In the genomic region with DNA sequence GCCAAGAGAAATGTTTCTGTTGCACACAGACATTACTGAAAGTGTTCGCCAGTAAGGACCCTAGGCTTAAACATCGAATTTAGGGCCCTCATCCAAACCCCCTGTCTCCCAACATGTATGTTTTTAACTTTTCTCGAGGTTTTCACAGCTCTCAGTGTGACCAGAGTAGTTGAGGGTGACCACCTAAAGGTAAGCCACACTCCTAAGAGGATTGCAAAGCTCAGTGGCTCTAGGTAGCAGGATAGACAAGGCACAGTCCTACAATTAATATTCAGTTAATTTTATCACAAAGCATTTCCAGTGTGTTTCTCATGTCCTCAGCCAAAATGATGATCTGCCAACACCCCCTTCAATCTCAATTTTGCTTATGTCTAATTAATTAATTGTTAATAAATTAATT, we compare ENCODE assay signal across 8 cellular contexts. TPM values are rescaled to one million over a fixed set of nuclear protein-coding genes. Genes with fewer than 3 reads are reported as not detected.
DNase-seq lines count a peak whose midpoint lies in the region; ATAC-seq and TF ChIP-seq lines count a peak whose summit lies in the region.

No MANE protein-coding gene starts in this region.

- H3K9me3 ChIP-seq in fibroblast of lung (ENCODE audit: control insufficient read depth, insufficient read depth, low read depth, low read length): no peaks in the 10 kb centered on the region

- CTCF ChIA-PET in RWPE1 (lab: Yijun Ruan, JAX): interaction anchor here (0.6 to 0.7 kb wide), 3 partner anchors 71 to 1194 kb away, joined by 3 to 4 read pairs (median 4); no protein-coding TSS in a partner anchor

- peak; percentile 1 for ATAC-seq in GM18868 (IDR thresholded peaks at IDR 0.05; ENCODE audit: unreplicated experiment)
- ATAC-seq in GM18517 (IDR thresholded peaks at IDR 0.05; ENCODE audit: unreplicated experiment): no peak
- ATAC-seq in GM21723 (IDR thresholded peaks at IDR 0.05; ENCODE audit: unreplicated experiment): no peak

- no peaks in the 10 kb centered on the region for H3K36me3 ChIP-seq in fibroblast of lung (ENCODE audit: control insufficient read depth, insufficient read depth, low read length)
- no peaks in the 10 kb centered on the region for H3K36me3 ChIP-seq in rectal smooth muscle tissue (ENCODE audit: control insufficient read depth, insufficient read depth, low read length)

- no peaks in the 10 kb centered on the region for H4K20me1 ChIP-seq in fibroblast of lung (ENCODE audit: control insufficient read depth, extremely low read depth, insufficient read depth, low read length)

- TF ChIP-seq CTCF in RWPE1 (conservative IDR thresholded peaks at IDR 0.05; ENCODE audit: low read depth): no peak
- TF ChIP-seq CTCF in fibroblast of lung (conservative IDR thresholded peaks at IDR 0.05 in 1 of 2, IDR thresholded peaks at IDR 0.05 in 1 of 2; ENCODE audit: low read depth in 1 of 2, low read length in 2 of 2): no peak

- POLR2A ChIA-PET in RWPE1 (lab: Yijun Ruan, JAX; ENCODE audit: low non-redundant PET): interaction anchor here (1.2 kb wide), 1 partner anchor 161 kb away, joined by 9 read pairs; a partner anchor contains a TSS

- no peaks in the 10 kb centered on the region for H3K79me2 ChIP-seq in fibroblast of lung (ENCODE audit: control insufficient read depth, insufficient read depth, low read length)

- no peak overlapping the region for H3K9ac ChIP-seq in fibroblast of lung (ENCODE audit: insufficient read depth, low read length)
- no peak overlapping the region for H3K9ac ChIP-seq in rectal smooth muscle tissue (ENCODE audit: low read length)

- peak overlapping the region; percentile 92 for H3K4me2 ChIP-seq in fibroblast of lung (ENCODE audit: extremely low read depth, insufficient read depth, low read length)

- peak overlapping the region; percentile 100 for H2AFZ ChIP-seq in fibroblast of lung (ENCODE audit: low read length)

- DNase-seq in RWPE1 (ENCODE audit: low spot score) (no peak), fibroblast of lung (ENCODE audit: low read depth in 2 of 2) (no peak)
- DNase-seq in central memory CD4-positive, alpha-beta T cell: no peak
- DNase-seq in effector CD4-positive, alpha-beta T cell: no peak

- H3K27me3 ChIP-seq in fibroblast of lung (ENCODE audit: control insufficient read depth, insufficient read depth, low read length) (peaks cover 1% of the 10 kb centered on the region), rectal smooth muscle tissue (ENCODE audit: control insufficient read depth, insufficient read depth, low read length) (no peaks in the 10 kb centered on the region)

- H3K27ac ChIP-seq in RWPE1 (peak overlapping the region; percentile 89), fibroblast of lung (ENCODE audit: insufficient read depth, low read length) (no peak overlapping the region), rectal smooth muscle tissue (ENCODE audit: low read depth, low read length) (peak overlapping the region; percentile 94)

- H3K4me3 ChIP-seq in fibroblast of lung (replicated peaks in 1 of 4; ENCODE audit: control extremely low read depth in 1 of 4, insufficient read depth in 1 of 4, low read depth in 3 of 4, low read length in 4 of 4) (peak overlapping the region; percentile 68 to 97 (median 91)), rectal smooth muscle tissue (ENCODE audit: low read length) (peak overlapping the region; percentile 90)

- peaks cover 2% of the 10 kb centered on the region for H3K4me1 ChIP-seq in fibroblast of lung (ENCODE audit: control insufficient read depth, extremely low read depth, insufficient read depth, low read length)
- no peaks in the 10 kb centered on the region for H3K4me1 ChIP-seq in rectal smooth muscle tissue (ENCODE audit: control insufficient read depth, insufficient read depth, low read length)

RNA-seq across cellular contexts. Expression of a gene that starts 0.7 kb away (rescaled TPM):
- 3.8 and 4.6 TPM in 2 replicates for total RNA-seq in fibroblast of lung
- 3.5 TPM in 2 replicates for polyA plus RNA-seq in fibroblast of lung
- polyA plus RNA-seq in fibroblast of lung (2012): 6.0 and 6.5 TPM in 2 replicates
- polyA minus RNA-seq in fibroblast of lung (ENCODE audit: low replicate concordance): 0.74 and 0.79 TPM in 2 replicates

RNA-seq across cellular contexts. Expression of a gene that starts 43.7 kb away (rescaled TPM):
- 0.51 and 2.1 TPM in 2 replicates for total RNA-seq in fibroblast of lung
- 0.70 and 1.5 TPM in 2 replicates for polyA plus RNA-seq in fibroblast of lung
- polyA plus RNA-seq in fibroblast of lung (2012): 0.43 and 1.2 TPM in 2 replicates
- not detected in 2 replicates for polyA minus RNA-seq in fibroblast of lung (ENCODE audit: low replicate concordance)
